ENCODE assay signal across 19 cellular contexts in genomic region chr2:175135177-175135576, GRCh38.
"Had no signal": no experiment of that assay in that cellular context is flagged by ENCODE, and none has a peak within 500 bp of the region (broad histone marks: within the 10 kb centered on the region; RNA-seq: fewer than 3 reads in every experiment).

No MANE protein-coding gene starts in this region.

- H3K27ac ChIP-seq: body of pancreas, hepatocyte, neutrophil, parathyroid adenoma, right lobe of liver, spleen, tibial artery had no signal

- H3K4me3 ChIP-seq: body of pancreas, hepatocyte, right lobe of liver, spleen, tibial artery had no signal

- H3K4me1 ChIP-seq: body of pancreas, right lobe of liver had no signal

- H2AFZ ChIP-seq: hepatocyte, parathyroid adenoma had no signal

- H3K9ac ChIP-seq: parathyroid adenoma had no signal

- DNase-seq: activated B cell treated with CpG ODN at 0.5 μM for 24 hours; activated CD4-positive, alpha-beta memory T cell treated with anti-CD3 and anti-CD28 coated beads, Interleukin-2, amount 10 ng/mL, durations not matched to agents 7 days and 5 days; activated CD4-positive, alpha-beta T cell treated with anti-CD3 and anti-CD28 coated beads for 4 hours; activated CD8-positive, alpha-beta memory T cell treated with anti-CD3 and anti-CD28 coated beads, Interleukin-2, amount 10 ng/mL, durations not matched to agents 7 days and 5 days; activated naive CD4-positive, alpha-beta T cell treated with anti-CD3 and anti-CD28 coated beads for 36 hours; body of pancreas; effector memory CD8-positive, alpha-beta T cell; foreskin fibroblast; mesenchymal stem cell; naive thymus-derived CD4-positive, alpha-beta T cell; right lobe of liver; spleen; stimulated activated CD8-positive, alpha-beta memory T cell treated with anti-CD3 and anti-CD28 coated beads, Interleukin-4, amount 100 ng/mL, for 48 hours; stimulated activated naive CD4-positive, alpha-beta T cell treated with Interleukin-2 at 50 U/mL for 16 hours; substantia nigra; tibial artery had no signal

- H3K4me2 ChIP-seq: hepatocyte had no signal

- H3K9me3 ChIP-seq: body of pancreas, neutrophil, right lobe of liver, spleen, tibial artery had no signal

- H3K27me3 ChIP-seq: body of pancreas, hepatocyte, neutrophil, right lobe of liver, spleen, tibial artery had no signal

- ATAC-seq: activated CD8-positive, alpha-beta memory T cell treated with anti-CD3 and anti-CD28 coated beads, Interleukin-2, amount 10 ng/mL, durations not matched to agents 7 days and 5 days; body of pancreas; effector memory CD8-positive, alpha-beta T cell; naive thymus-derived CD4-positive, alpha-beta T cell; right lobe of liver had no signal
